ENCODE assay signal across 8 cellular contexts in the genomic region with DNA sequence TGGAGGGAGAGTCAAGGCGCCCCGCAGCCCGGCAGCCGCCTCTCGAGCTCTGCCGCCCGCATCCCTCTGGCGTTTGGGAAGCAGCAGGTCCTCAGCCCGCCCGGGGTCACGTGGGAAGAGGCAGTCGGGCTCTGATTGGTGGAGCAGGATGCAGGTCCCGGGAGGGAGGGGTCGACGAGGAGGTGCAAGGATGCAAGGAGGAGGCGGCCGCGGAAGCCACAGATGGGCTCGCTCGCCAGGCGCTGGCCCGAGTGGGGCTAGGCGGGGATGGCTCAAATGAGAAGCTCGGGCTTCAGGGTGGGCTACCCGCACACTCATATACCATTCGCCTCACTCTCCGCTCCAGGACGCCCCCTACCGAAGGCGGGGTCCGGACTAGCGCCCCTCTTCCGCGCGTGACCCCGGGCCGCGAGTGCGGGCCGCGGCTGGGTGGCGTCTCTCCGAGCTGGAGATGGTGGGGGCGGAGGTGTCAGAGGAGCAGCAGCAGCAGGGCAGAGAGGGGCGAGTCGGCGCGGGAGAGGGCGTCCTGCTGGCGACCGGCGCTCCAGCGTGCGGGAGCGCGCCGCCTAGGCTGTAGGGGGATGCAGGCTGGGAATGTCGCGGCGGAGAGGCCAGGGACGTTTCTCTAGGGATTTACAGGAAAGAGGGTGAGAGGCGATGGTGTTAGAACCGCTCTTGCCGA. TPM values are rescaled to one million over a fixed set of nuclear protein-coding genes. Genes with fewer than 3 reads are reported as not detected.
DNase-seq lines count a peak whose midpoint lies in the region; ATAC-seq and TF ChIP-seq lines count a peak whose summit lies in the region.

A gene with protein sequence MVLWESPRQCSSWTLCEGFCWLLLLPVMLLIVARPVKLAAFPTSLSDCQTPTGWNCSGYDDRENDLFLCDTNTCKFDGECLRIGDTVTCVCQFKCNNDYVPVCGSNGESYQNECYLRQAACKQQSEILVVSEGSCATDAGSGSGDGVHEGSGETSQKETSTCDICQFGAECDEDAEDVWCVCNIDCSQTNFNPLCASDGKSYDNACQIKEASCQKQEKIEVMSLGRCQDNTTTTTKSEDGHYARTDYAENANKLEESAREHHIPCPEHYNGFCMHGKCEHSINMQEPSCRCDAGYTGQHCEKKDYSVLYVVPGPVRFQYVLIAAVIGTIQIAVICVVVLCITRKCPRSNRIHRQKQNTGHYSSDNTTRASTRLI (minus strand): TSS at position 68 of the 682 bp plus-strand sequence. CDS start 409 bp downstream, outside the sequence.

- no peaks in the 10 kb centered on the region for H3K36me3 Mint-ChIP-seq in activated CD8-positive, alpha-beta T cell treated with anti-CD3 and anti-CD28 coated beads for 36 hours (ENCODE audit: low read depth)

- no peaks in the 10 kb centered on the region for H3K9me3 ChIP-seq in endocrine pancreas (ENCODE audit: control insufficient read depth, low read length)

- peak within 1 kb of the TSS; percentile 69 for H3K4me3 Mint-ChIP-seq in activated CD8-positive, alpha-beta T cell treated with anti-CD3 and anti-CD28 coated beads for 36 hours

- H3K4me3 ChIP-seq in GM12865 (ENCODE audit: low read depth, low read length) (no peak within 1 kb of the TSS), endocrine pancreas (ENCODE audit: control insufficient read depth, insufficient read depth, low read length) (peak within 1 kb of the TSS; percentile 17)

- H3K9ac ChIP-seq in endocrine pancreas (ENCODE audit: control insufficient read depth, insufficient read depth, low read length) = peak within 1 kb of the TSS; percentile 10

- intact Hi-C loops in activated CD8-positive, alpha-beta T cell treated with anti-CD3 and anti-CD28 coated beads for 36 hours (cut with micrococcal nuclease) = no loop called here

- peaks cover 60% of the 10 kb centered on the region for H3K27me3 Mint-ChIP-seq in activated CD8-positive, alpha-beta T cell treated with anti-CD3 and anti-CD28 coated beads for 36 hours

- DNase-seq in GM12865 (ENCODE audit: low read depth) = peak; percentile 44
- peak; percentile 38 for DNase-seq in NCI-H2107 (lab: John Stamatoyannopoulos, UW)
- DNase-seq in activated CD8-positive, alpha-beta T cell treated with anti-CD3 and anti-CD28 coated beads for 36 hours = peak; percentile 67
- peak; percentile 24 to 48 for DNase-seq in lung microvascular endothelial cell (ENCODE audit: low read depth in 2 of 2)
- DNase-seq in stimulated activated CD4-positive, alpha-beta T cell treated with anti-CD3 and anti-CD28 coated beads, TNF-alpha, amount 100 ng/mL, for 48 hours (ENCODE audit: low read depth in 3 of 3) = peak; percentile 47 to 63 (median 49)
- DNase-seq in AML-193 (lab: John Stamatoyannopoulos, UW) = no peak

- H3K36me3 ChIP-seq in endocrine pancreas (ENCODE audit: control insufficient read depth, insufficient read depth, low read length) = no peaks in the 10 kb centered on the region

- ATAC-seq in HG02852 (IDR thresholded peaks at IDR 0.05; ENCODE audit: unreplicated experiment) = peak; percentile 82
- peak; percentile 80 for ATAC-seq in activated CD8-positive, alpha-beta T cell treated with anti-CD3 and anti-CD28 coated beads for 36 hours

- POLR2A ChIA-PET in activated CD8-positive, alpha-beta T cell treated with anti-CD3 and anti-CD28 coated beads for 36 hours (lab: Charles Lee) = no interaction called here

- CTCF ChIA-PET in activated CD8-positive, alpha-beta T cell treated with anti-CD3 and anti-CD28 coated beads for 36 hours (lab: Charles Lee) = interaction anchor here (0.7 to 2.8 kb wide), 4 partner anchors 13 to 150 kb away, joined by 3 to 12 read pairs (median 4); no protein-coding TSS in a partner anchor

- H3K9me3 Mint-ChIP-seq in activated CD8-positive, alpha-beta T cell treated with anti-CD3 and anti-CD28 coated beads for 36 hours = no peaks in the 10 kb centered on the region

- TF ChIP-seq CTCF in GM12865 (IDR thresholded peaks at IDR 0.05; ENCODE audit: insufficient read depth, low read depth, low read length, missing control alignments) = no peak
- no peak for TF ChIP-seq CTCF in activated CD8-positive, alpha-beta T cell treated with anti-CD3 and anti-CD28 coated beads for 36 hours (IDR thresholded peaks at IDR 0.05)

- no peak within 1 kb of the TSS for H3K27ac Mint-ChIP-seq in activated CD8-positive, alpha-beta T cell treated with anti-CD3 and anti-CD28 coated beads for 36 hours

- H3K4me1 ChIP-seq in endocrine pancreas (ENCODE audit: control insufficient read depth, insufficient read depth, low read length) = peaks cover 8% of the 10 kb centered on the region

- H3K4me1 Mint-ChIP-seq in activated CD8-positive, alpha-beta T cell treated with anti-CD3 and anti-CD28 coated beads for 36 hours (ENCODE audit: low read depth) = peaks cover 18% of the 10 kb centered on the region

- peaks cover 15% of the 10 kb centered on the region for H3K27me3 ChIP-seq in endocrine pancreas (ENCODE audit: control insufficient read depth, insufficient read depth, low read length)

RNA-seq across cellular contexts. Expression of the gene that starts here (rescaled TPM):
- total RNA-seq in activated CD8-positive, alpha-beta T cell treated with anti-CD3 and anti-CD28 coated beads for 36 hours = not detected
- total RNA-seq in lung microvascular endothelial cell = not detected in 2 replicates

Comparison
In these comparisons a context has a peak if more than half of its experiments do, and no peak if none do; other contexts are left out.
1. Peak in DNase-seq and ATAC-seq in activated CD8-positive, alpha-beta T cell treated with anti-CD3 and anti-CD28 coated beads for 36 hours; RNA of the gene not detected or under 1 TPM.
2. Peak in DNase-seq in lung microvascular endothelial cell; RNA of the gene not detected or under 1 TPM.
3. DNase-seq: peak in GM12865 (single experiment), NCI-H2107 (single experiment) and stimulated activated CD4-positive, alpha-beta T cell treated with anti-CD3 and anti-CD28 coated beads, TNF-alpha, amount 100 ng/mL, for 48 hours (3 of 3); none in AML-193 (0 of 2).